ENCODE assay signal across 20 cellular contexts in genomic region chr11:44750440-44751005, GRCh38. TPM values are rescaled to one million over a fixed set of nuclear protein-coding genes. Genes with fewer than 3 reads are reported as not detected.
A peak's percentile ranks its signal among the peaks of the same experiment; 100 is the strongest.
DNase-seq lines count a peak whose midpoint lies in the region; ATAC-seq and TF ChIP-seq lines count a peak whose summit lies in the region.
"Had no signal": no experiment of that assay in that cellular context is flagged by ENCODE, and none has a peak within 500 bp of the region (broad histone marks: within the 10 kb centered on the region; RNA-seq: fewer than 3 reads in every experiment).

No MANE protein-coding gene starts in this region.

- peak overlapping the region in 1 of 5 experiments; percentile 17 for H3K4me3 Mint-ChIP-seq in brain
- H3K4me3 Mint-ChIP-seq: CD14-positive monocyte had no signal

- DNase-seq in NCI-H446 (lab: John Stamatoyannopoulos, UW) (peak; percentile 67 to 77), left colon (no peak), NCI-H748 treated with DMSO at 0.1 percent for 48 hours (lab: John Stamatoyannopoulos, UW) (no peak)
- DNase-seq: ACHN, AML-193, Caco-2, H7, NCI-H1105, NCI-H1694, NCI-H2227 treated with DMSO at 0.1 percent for 48 hours, NCI-H526, RPMI8226, SIG-M5 had no signal

- H3K27me3 Mint-ChIP-seq in brain, result peaks cover 3% of the 10 kb centered on the region

- ATAC-seq in left colon (peak; percentile 15), HG02870 (IDR thresholded peaks at IDR 0.05; ENCODE audit: unreplicated experiment) (no peak), GM18517 (IDR thresholded peaks at IDR 0.05; ENCODE audit: unreplicated experiment) (no peak)

- TF ChIP-seq CTCF in brain (conservative IDR thresholded peaks at IDR 0.05), result no peak

- H3K4me3 ChIP-seq in stomach smooth muscle (ENCODE audit: low read length in 2 of 2), result no peak overlapping the region

- H3K4me1 ChIP-seq in stomach smooth muscle (ENCODE audit: control insufficient read depth, insufficient read depth, low read length), result peaks cover 74% of the 10 kb centered on the region
- H3K4me1 ChIP-seq: Caco-2 had no signal

- H3K9ac ChIP-seq in stomach smooth muscle (ENCODE audit: low read length in 2 of 2), result no peak overlapping the region

- H3K9me3 ChIP-seq in stomach smooth muscle (ENCODE audit: control insufficient read depth in 2 of 2, low read length in 2 of 2), result no peaks in the 10 kb centered on the region
- H3K9me3 ChIP-seq: Caco-2 had no signal

- no peaks in the 10 kb centered on the region for H3K36me3 ChIP-seq in stomach smooth muscle (ENCODE audit: control insufficient read depth in 2 of 2, insufficient read depth in 2 of 2, low read length in 2 of 2)

- peak overlapping the region; percentile 94 for H3K27ac ChIP-seq in stomach smooth muscle (ENCODE audit: low read length)
- H3K27ac ChIP-seq: HL-60 had no signal

- H3K36me3 Mint-ChIP-seq in brain, result peaks cover under 1% of the 10 kb centered on the region
- H3K36me3 Mint-ChIP-seq: CD14-positive monocyte had no signal

- H3K9me3 Mint-ChIP-seq in brain, result peaks cover 0 to 2% (median 0%) of the 10 kb centered on the region in 5 experiments
- H3K9me3 Mint-ChIP-seq: CD14-positive monocyte had no signal

- H3K27me3 ChIP-seq in stomach smooth muscle (ENCODE audit: control insufficient read depth in 1 of 2, insufficient read depth in 2 of 2, low read length in 2 of 2), result no peaks in the 10 kb centered on the region

- H3K27ac Mint-ChIP-seq in brain, result peak overlapping the region in 4 of 5 experiments; percentile 72 to 96 (median 86)
- H3K27ac Mint-ChIP-seq: CD14-positive monocyte had no signal

- intact Hi-C loops in left colon (cut with DNase I, micrococcal nuclease), result no loop called here

- peaks cover 96% of the 10 kb centered on the region for H3K4me1 Mint-ChIP-seq in brain
- H3K4me1 Mint-ChIP-seq: CD14-positive monocyte had no signal

RNA-seq across cellular contexts. Expression of gene TSPAN18, which starts 23.8 kb away (rescaled TPM):
- 3.3 TPM for polyA plus RNA-seq in brain (ENCODE audit: insufficient read depth, low read depth, low replicate concordance)
- 10 to 100 TPM in 1 of 2 donors, 1 to 10 TPM in 1; 3.1 to 10.8 TPM for total RNA-seq in left colon
- total RNA-seq: LHCN-M2 had no signal
- polyA plus RNA-seq: CD14-positive monocyte had no signal

Comparison
In these comparisons a context has a peak if more than half of its experiments do, and no peak if none do; other contexts are left out.
1. DNase-seq: peak in NCI-H446 (2 of 2); none in left colon (0 of 2) and NCI-H748 treated with DMSO at 0.1 percent for 48 hours (single experiment).